In the genomic region with DNA sequence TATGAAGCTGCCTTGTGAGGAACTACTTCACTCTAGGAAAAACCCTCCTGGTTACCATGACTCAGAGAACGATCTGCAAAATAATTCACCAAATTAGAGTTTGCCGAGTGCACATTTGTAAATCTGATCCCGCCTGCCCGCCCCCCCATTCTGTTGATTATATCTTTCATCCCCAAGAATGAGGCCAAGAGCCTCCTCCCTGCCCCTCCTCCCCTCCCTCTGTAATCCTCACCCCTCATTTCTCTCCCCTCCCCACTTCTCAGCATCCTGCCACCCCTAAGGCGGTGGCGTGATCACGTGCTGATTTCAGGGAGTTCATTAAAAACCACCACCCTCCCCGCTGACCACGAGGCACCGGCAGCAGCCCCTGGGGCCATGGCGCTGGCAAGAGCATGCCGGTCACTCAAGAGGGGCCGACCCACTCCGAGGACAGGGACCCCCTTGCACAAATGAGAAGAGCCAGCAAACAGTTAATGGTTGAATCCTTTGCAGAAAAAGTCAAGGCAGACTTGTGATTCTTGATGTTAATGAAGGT, we compare ENCODE assay signal across 18 cellular contexts.
A peak's percentile ranks its signal among the peaks of the same experiment; 100 is the strongest.
DNase-seq lines count a peak whose midpoint lies in the region; ATAC-seq and TF ChIP-seq lines count a peak whose summit lies in the region.
"Had no signal": no experiment of that assay in that cellular context is flagged by ENCODE, and none has a peak within 500 bp of the region (broad histone marks: within the 10 kb centered on the region; RNA-seq: fewer than 3 reads in every experiment).

No MANE protein-coding gene starts in this region.

- H3K4me2 ChIP-seq in neuronal stem cell (ENCODE audit: insufficient read depth, low read length, poor library complexity, severe bottlenecking), result no peak overlapping the region

- H3K27ac ChIP-seq in endodermal cell (ENCODE audit: low read depth, low read length) (peak overlapping the region; percentile 64), neuronal stem cell (replicated peaks; ENCODE audit: low read length) (no peak overlapping the region)
- H3K27ac ChIP-seq: GM23248, HL-60 had no signal

- H3K9ac ChIP-seq in endodermal cell (ENCODE audit: extremely low read depth, low read length, poor library complexity, severe bottlenecking), result no peak overlapping the region
- no peak overlapping the region for H3K9ac ChIP-seq in neuronal stem cell (ENCODE audit: low read depth, low read length, poor library complexity)
- H3K9ac ChIP-seq: GM23248 had no signal

- no peak overlapping the region for H4K91ac ChIP-seq in neuronal stem cell (ENCODE audit: low read depth, low read length, poor library complexity)

- DNase-seq in RPMI7951 (ENCODE audit: low read depth) (peak; percentile 66), endodermal cell (no peak), neuronal stem cell (ENCODE audit: low spot score) (no peak), dedifferentiated amniotic fluid mesenchymal stem cell (ENCODE audit: extremely low spot score) (no peak)
- DNase-seq in stimulated activated CD8-positive, alpha-beta memory T cell treated with anti-CD3 and anti-CD28 coated beads, Interleukin-4, amount 100 ng/mL, for 48 hours, result no peak
- DNase-seq: ACHN; BE2C; C1 segment of cervical spinal cord; CD4-positive, CD25-positive, alpha-beta regulatory T cell; CD8-positive, alpha-beta memory T cell; COR-L47; DMS153; DMS79 treated with DMSO at 0.1 percent for 48 hours; GF-D8; GM23248 had no signal

- H3K36me3 ChIP-seq in endodermal cell (ENCODE audit: control insufficient read depth, insufficient read depth, low read length) (no peaks in the 10 kb centered on the region), neuronal stem cell (replicated peaks in 1 of 2; ENCODE audit: control insufficient read depth in 2 of 2, insufficient read depth in 2 of 2, low read length in 2 of 2) (no peaks in the 10 kb centered on the region)
- H3K36me3 ChIP-seq: BE2C, HAP-1 had no signal

- no peaks in the 10 kb centered on the region for H3K9me3 ChIP-seq in endodermal cell (ENCODE audit: control insufficient read depth, low read length)
- no peaks in the 10 kb centered on the region for H3K9me3 ChIP-seq in neuronal stem cell (replicated peaks in 1 of 2; ENCODE audit: control insufficient read depth in 2 of 2, insufficient read depth in 1 of 2, low read depth in 1 of 2, low read length in 2 of 2)
- H3K9me3 ChIP-seq: BE2C, HAP-1 had no signal

- H3K4me3 ChIP-seq in endodermal cell (ENCODE audit: low read length) (no peak overlapping the region), neuronal stem cell (ENCODE audit: low read length in 2 of 2) (no peak overlapping the region)
- H3K4me3 ChIP-seq: GM23248, HAP-1 had no signal

- H2BK120ac ChIP-seq in neuronal stem cell (ENCODE audit: low read depth, low read length), result no peak overlapping the region

- H3K27ac Mint-ChIP-seq in endodermal cell, result no peak overlapping the region
- H3K27ac Mint-ChIP-seq: CD4-positive, CD25-positive, alpha-beta regulatory T cell; CD8-positive, alpha-beta memory T cell had no signal

- H3K4me1 ChIP-seq in endodermal cell (ENCODE audit: control insufficient read depth, insufficient read depth, low read length), result no peaks in the 10 kb centered on the region
- H3K4me1 ChIP-seq in neuronal stem cell (ENCODE audit: control insufficient read depth in 2 of 2, insufficient read depth in 1 of 2, low read depth in 1 of 2, low read length in 2 of 2), result peaks cover 0 to 10% of the 10 kb centered on the region in 2 donors
- H3K4me1 ChIP-seq: BE2C, HAP-1 had no signal

- ATAC-seq in HG03432 (IDR thresholded peaks at IDR 0.05; ENCODE audit: unreplicated experiment), result no peak

- H3K79me1 ChIP-seq in neuronal stem cell (ENCODE audit: low read depth, low read length), result no peaks in the 10 kb centered on the region

- H2AFZ ChIP-seq in neuronal stem cell (ENCODE audit: low read length), result no peak overlapping the region
- H2AFZ ChIP-seq: GM23248 had no signal

- no peak overlapping the region for H2AK5ac ChIP-seq in neuronal stem cell (ENCODE audit: low read depth, low read length)

- H3K4me1 Mint-ChIP-seq in endodermal cell, result no peaks in the 10 kb centered on the region
- H3K4me1 Mint-ChIP-seq: CD4-positive, CD25-positive, alpha-beta regulatory T cell had no signal

- no peak overlapping the region for H2BK15ac ChIP-seq in neuronal stem cell (ENCODE audit: low read length)

- H4K8ac ChIP-seq in neuronal stem cell (ENCODE audit: low read depth, low read length), result no peak overlapping the region

- WGBS in endodermal cell (ENCODE audit: insufficient coverage in 1 of 2, insufficient read length in 1 of 2), 2 experiments, result 88 to 93% methylated on average over 11 to 14 of the region's 14 CpGs
- no CpG with 5 or more reads among the region's 14 CpGs for WGBS in neuronal stem cell (ENCODE audit: extremely low coverage in 2 of 2, insufficient read length in 2 of 2, insufficient replicate concordance in 1 of 2), 2 donors

- no peaks in the 10 kb centered on the region for H3K9me3 Mint-ChIP-seq in endodermal cell

- no peaks in the 10 kb centered on the region for H3K36me3 Mint-ChIP-seq in endodermal cell (ENCODE audit: low read depth)
- H3K36me3 Mint-ChIP-seq: CD4-positive, CD25-positive, alpha-beta regulatory T cell; CD8-positive, alpha-beta memory T cell had no signal

- H3K14ac ChIP-seq in neuronal stem cell (ENCODE audit: low read length), result no peak overlapping the region

- no peaks in the 10 kb centered on the region for H3K27me3 Mint-ChIP-seq in endodermal cell (ENCODE audit: insufficient read depth)

- H3K4ac ChIP-seq in neuronal stem cell (ENCODE audit: low read length), result no peak overlapping the region

- H2BK5ac ChIP-seq in neuronal stem cell (ENCODE audit: low read length), result no peak overlapping the region

- H3K4me3 Mint-ChIP-seq in endodermal cell, result no peak overlapping the region
- H3K4me3 Mint-ChIP-seq: CD8-positive, alpha-beta memory T cell had no signal

- no peak overlapping the region for H2BK12ac ChIP-seq in neuronal stem cell (ENCODE audit: low read length)

- H3K27me3 ChIP-seq in endodermal cell (ENCODE audit: control insufficient read depth, insufficient read depth, low read length, poor library complexity, severe bottlenecking), result no peaks in the 10 kb centered on the region
- no peaks in the 10 kb centered on the region for H3K27me3 ChIP-seq in neuronal stem cell (ENCODE audit: control insufficient read depth in 3 of 3, insufficient read depth in 3 of 3, low read depth in 1 of 3, low read length in 3 of 3)
- H3K27me3 ChIP-seq: BE2C had no signal

- H3K23ac ChIP-seq in neuronal stem cell (ENCODE audit: low read depth, low read length, poor library complexity), result no peak overlapping the region

- H3K18ac ChIP-seq in neuronal stem cell (ENCODE audit: low read length), result peak overlapping the region; percentile 45

- no peak for TF ChIP-seq CTCF in endodermal cell (conservative IDR thresholded peaks at IDR 0.05)
